ENCODE assay signal across 8 cellular contexts in the genomic region with DNA sequence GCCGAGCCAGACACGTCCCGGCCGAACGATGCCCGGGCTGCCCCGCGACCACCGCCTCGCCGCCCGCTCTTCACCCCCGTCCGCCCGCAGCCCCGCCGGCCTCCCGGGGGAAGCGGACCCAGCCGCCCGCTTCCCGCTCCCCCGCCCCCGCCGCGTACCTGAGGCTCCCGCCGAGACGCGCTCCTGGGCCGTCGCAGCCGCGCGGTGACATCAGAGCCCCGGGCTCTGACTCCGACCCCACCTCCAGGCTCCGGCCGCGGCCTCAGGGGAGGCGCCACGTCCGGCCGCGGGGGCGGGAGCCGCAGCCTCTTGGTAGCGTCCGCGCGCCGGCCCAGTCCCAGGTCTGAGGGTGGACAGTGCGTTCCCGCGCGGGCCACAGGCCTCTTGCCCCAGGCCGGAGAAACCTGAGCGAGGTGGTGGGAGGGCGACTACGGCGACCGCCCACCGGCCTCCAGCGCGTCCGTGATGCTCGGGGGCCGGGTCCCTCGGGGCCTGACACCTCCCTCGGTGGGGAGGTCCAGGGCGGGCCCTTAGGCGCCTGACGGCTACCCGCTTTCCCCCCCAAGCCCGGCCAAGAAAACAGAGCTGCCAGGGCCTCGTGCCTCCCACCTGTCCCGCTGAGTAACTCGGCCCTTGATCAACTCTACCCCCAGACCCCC. TPM values are rescaled to one million over a fixed set of nuclear protein-coding genes. Genes with fewer than 3 reads are reported as not detected.
DNase-seq lines count a peak whose midpoint lies in the region; ATAC-seq, FAIRE-seq and TF ChIP-seq lines count a peak whose summit lies in the region.

A gene with protein sequence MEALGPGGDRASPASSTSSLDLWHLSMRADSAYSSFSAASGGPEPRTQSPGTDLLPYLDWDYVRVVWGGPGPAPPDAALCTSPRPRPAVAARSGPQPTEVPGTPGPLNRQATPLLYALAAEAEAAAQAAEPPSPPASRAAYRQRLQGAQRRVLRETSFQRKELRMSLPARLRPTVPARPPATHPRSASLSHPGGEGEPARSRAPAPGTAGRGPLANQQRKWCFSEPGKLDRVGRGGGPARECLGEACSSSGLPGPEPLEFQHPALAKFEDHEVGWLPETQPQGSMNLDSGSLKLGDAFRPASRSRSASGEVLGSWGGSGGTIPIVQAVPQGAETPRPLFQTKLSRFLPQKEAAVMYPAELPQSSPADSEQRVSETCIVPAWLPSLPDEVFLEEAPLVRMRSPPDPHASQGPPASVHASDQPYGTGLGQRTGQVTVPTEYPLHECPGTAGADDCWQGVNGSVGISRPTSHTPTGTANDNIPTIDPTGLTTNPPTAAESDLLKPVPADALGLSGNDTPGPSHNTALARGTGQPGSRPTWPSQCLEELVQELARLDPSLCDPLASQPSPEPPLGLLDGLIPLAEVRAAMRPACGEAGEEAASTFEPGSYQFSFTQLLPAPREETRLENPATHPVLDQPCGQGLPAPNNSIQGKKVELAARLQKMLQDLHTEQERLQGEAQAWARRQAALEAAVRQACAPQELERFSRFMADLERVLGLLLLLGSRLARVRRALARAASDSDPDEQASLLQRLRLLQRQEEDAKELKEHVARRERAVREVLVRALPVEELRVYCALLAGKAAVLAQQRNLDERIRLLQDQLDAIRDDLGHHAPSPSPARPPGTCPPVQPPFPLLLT (minus strand): TSS at position 212 of the 659 bp plus-strand sequence. CDS start 4,507 bp downstream, outside the sequence.

- FAIRE-seq in GM12892 (lab: Jason Lieb, UNC) = peak; percentile 80

- no peaks in the 10 kb centered on the region for H3K9me3 ChIP-seq in adipocyte (ENCODE audit: control insufficient read depth, low read length)

- DNase-seq in AG08395 (ENCODE audit: low spot score) (peak; percentile 80), GM12892 (ENCODE audit: insufficient read length) (peak; percentile 76), NCI-H1930 (lab: John Stamatoyannopoulos, UW) (peak; percentile 6 to 11), adipocyte (ENCODE audit: low read depth) (peak; percentile 75), left ventricle myocardium superior (peak; percentile 83), retina (peak; percentile 65), UCSD-AML1 (lab: John Stamatoyannopoulos, UW; ENCODE audit: unreplicated experiment) (no peak)

- H3K4me1 ChIP-seq in adipocyte (ENCODE audit: control insufficient read depth, insufficient read depth, low read length) = peaks cover 7% of the 10 kb centered on the region

- H3K27me3 ChIP-seq in adipocyte (replicated peaks; ENCODE audit: control insufficient read depth, insufficient read depth, low read length) = no peaks in the 10 kb centered on the region

- H3K9ac ChIP-seq in adipocyte (ENCODE audit: low read length) = peak within 1 kb of the TSS; percentile 86

- H3K4me3 ChIP-seq in adipocyte (ENCODE audit: low read length) = peak within 1 kb of the TSS; percentile 86

- peak; percentile 55; the same call in 1 of the 2 replicates for TF ChIP-seq POLR2A in GM12892 (IDR thresholded peaks at IDR 0.05; ENCODE audit: low read depth, low read length)

- intact Hi-C loops in left ventricle myocardium superior (cut with micrococcal nuclease) = no loop called here

- no peaks in the 10 kb centered on the region for H3K36me3 ChIP-seq in adipocyte (ENCODE audit: control insufficient read depth, insufficient read depth, low read length, severe bottlenecking)

- ATAC-seq in HG02610 (IDR thresholded peaks at IDR 0.05; ENCODE audit: unreplicated experiment) (peak; percentile 63), left ventricle myocardium superior (peak; percentile 81)

RNA-seq across cellular contexts. Expression of the gene that starts here (rescaled TPM):
- polyA plus RNA-seq in GM12892 (2012; ENCODE audit: missing spikeins) = 2.9 TPM
- 5.7 TPM for total RNA-seq in left ventricle myocardium superior
